Comparison of ENCODE assay signal across 23 cellular contexts in the genomic region with DNA sequence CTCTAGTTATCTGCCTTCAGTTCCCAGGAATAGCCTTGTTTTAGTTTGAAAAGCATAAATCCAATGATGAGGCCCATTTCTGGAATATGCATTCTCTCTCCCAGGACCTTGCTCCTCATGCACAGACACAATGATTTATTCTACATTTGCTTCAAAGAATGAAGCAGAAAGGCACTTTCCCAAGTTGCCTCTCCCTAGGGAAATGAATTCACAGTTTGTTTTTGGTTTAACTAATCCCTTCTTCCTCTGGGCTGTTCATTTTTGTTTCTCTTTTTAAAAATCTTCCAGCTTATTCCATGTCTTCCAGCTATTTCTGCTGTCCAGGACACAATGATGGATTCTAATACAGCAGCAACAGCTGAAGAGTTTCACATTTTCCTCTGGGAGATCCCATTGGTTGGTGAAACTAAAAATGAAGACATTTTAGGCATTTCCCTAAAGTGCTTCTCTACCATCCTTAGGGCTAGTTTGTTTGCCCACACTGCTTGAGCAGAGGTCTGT.
"Had no signal": no experiment of that assay in that cellular context is flagged by ENCODE, and none has a peak within 500 bp of the region (broad histone marks: within the 10 kb centered on the region; RNA-seq: fewer than 3 reads in every experiment).

No MANE protein-coding gene starts in this region.

- H3K36me3 Mint-ChIP-seq: activated CD8-positive, alpha-beta memory T cell treated with anti-CD3 and anti-CD28 coated beads, Interleukin-2, amount 10 ng/mL, durations not matched to agents 7 days and 5 days; naive B cell; type B pancreatic cell had no signal

- H3K36me3 ChIP-seq: breast epithelium, esophagus muscularis mucosa, heart right ventricle, left lung, spleen, uterus had no signal

- H3K4me3 ChIP-seq: breast epithelium, esophagus muscularis mucosa, heart right ventricle, left lung, spleen, uterus had no signal

- H3K4me1 Mint-ChIP-seq: activated CD4-positive, alpha-beta T cell treated with anti-CD3 and anti-CD28 coated beads for 36 hours; activated CD8-positive, alpha-beta memory T cell treated with anti-CD3 and anti-CD28 coated beads, Interleukin-2, amount 10 ng/mL, durations not matched to agents 7 days and 5 days; central memory CD8-positive, alpha-beta T cell; naive B cell had no signal

- H3K9me3 Mint-ChIP-seq: neural crest cell, type B pancreatic cell had no signal

- H3K4me3 Mint-ChIP-seq: activated CD4-positive, alpha-beta T cell treated with anti-CD3 and anti-CD28 coated beads for 36 hours; activated CD8-positive, alpha-beta memory T cell treated with anti-CD3 and anti-CD28 coated beads, Interleukin-2, amount 10 ng/mL, durations not matched to agents 7 days and 5 days; activated CD8-positive, alpha-beta T cell treated with anti-CD3 and anti-CD28 coated beads, Interleukin-2, amount 10 ng/mL, durations not matched to agents 7 days and 5 days; central memory CD8-positive, alpha-beta T cell; dendritic cell treated with granulocyte-macrophage colony-stimulating factor and Interleukin-4, amounts not matched to agents 40 ng/mL and 50 ng/mL, for 4 days; naive B cell; neural crest cell; type B pancreatic cell had no signal

- ATAC-seq: activated CD4-positive, alpha-beta T cell treated with anti-CD3 and anti-CD28 coated beads for 36 hours; activated CD8-positive, alpha-beta memory T cell treated with anti-CD3 and anti-CD28 coated beads, Interleukin-2, amount 10 ng/mL, durations not matched to agents 7 days and 5 days; activated CD8-positive, alpha-beta T cell treated with anti-CD3 and anti-CD28 coated beads, Interleukin-2, amount 10 ng/mL, durations not matched to agents 7 days and 5 days; activated naive CD4-positive, alpha-beta T cell treated with anti-CD3 and anti-CD28 coated beads, Interleukin-2, amount 50 U/mL, for 72 hours; foreskin keratinocyte; left lung; stimulated activated naive CD8-positive, alpha-beta T cell treated with anti-CD3 and anti-CD28 coated beads, Interleukin-15, Interleukin-2, amounts not matched to agents 100 U/mL and 50 U/mL, for 24 hours had no signal

- H3K27me3 ChIP-seq: breast epithelium, esophagus muscularis mucosa, foreskin keratinocyte, heart right ventricle, left lung, spleen, uterus had no signal

- H3K4me1 ChIP-seq: breast epithelium, esophagus muscularis mucosa, foreskin keratinocyte, heart right ventricle, left lung, spleen, uterus had no signal

- H3K27ac ChIP-seq: breast epithelium, esophagus muscularis mucosa, foreskin keratinocyte, heart right ventricle, left lung, spleen, uterus had no signal

- H3K27ac Mint-ChIP-seq: activated CD4-positive, alpha-beta T cell treated with anti-CD3 and anti-CD28 coated beads for 36 hours; activated CD8-positive, alpha-beta memory T cell treated with anti-CD3 and anti-CD28 coated beads, Interleukin-2, amount 10 ng/mL, durations not matched to agents 7 days and 5 days; activated CD8-positive, alpha-beta T cell treated with anti-CD3 and anti-CD28 coated beads, Interleukin-2, amount 10 ng/mL, durations not matched to agents 7 days and 5 days; activated naive CD4-positive, alpha-beta T cell treated with anti-CD3 and anti-CD28 coated beads, Interleukin-2, amount 50 U/mL, for 72 hours; dendritic cell treated with granulocyte-macrophage colony-stimulating factor and Interleukin-4, amounts not matched to agents 40 ng/mL and 50 ng/mL, for 4 days; naive B cell; type B pancreatic cell had no signal

- DNase-seq: activated CD4-positive, alpha-beta T cell treated with anti-CD3 and anti-CD28 coated beads for 36 hours; activated CD4-positive, CD25-positive, alpha-beta regulatory T cell; activated CD8-positive, alpha-beta memory T cell treated with anti-CD3 and anti-CD28 coated beads, Interleukin-2, amount 10 ng/mL, durations not matched to agents 7 days and 5 days; activated CD8-positive, alpha-beta T cell treated with anti-CD3 and anti-CD28 coated beads, Interleukin-2, amount 10 ng/mL, durations not matched to agents 7 days and 5 days; activated naive CD4-positive, alpha-beta T cell; activated T-cell treated with anti-CD3 and anti-CD28 coated beads, Interleukin-2, amount 50 U/mL, for 48 hours; effector CD4-positive, alpha-beta T cell; foreskin keratinocyte; heart right ventricle; left lung; naive B cell; right cardiac atrium; spleen; stimulated activated naive CD8-positive, alpha-beta T cell treated with anti-CD3 and anti-CD28 coated beads, Interleukin-15, Interleukin-2, amounts not matched to agents 100 U/mL and 50 U/mL, for 24 hours; substantia nigra; uterus had no signal

- H3K9me3 ChIP-seq: breast epithelium, esophagus muscularis mucosa, left lung, uterus had no signal

- H3K27me3 Mint-ChIP-seq: activated CD4-positive, alpha-beta T cell treated with anti-CD3 and anti-CD28 coated beads for 36 hours; activated CD8-positive, alpha-beta memory T cell treated with anti-CD3 and anti-CD28 coated beads, Interleukin-2, amount 10 ng/mL, durations not matched to agents 7 days and 5 days; central memory CD8-positive, alpha-beta T cell; dendritic cell treated with granulocyte-macrophage colony-stimulating factor and Interleukin-4, amounts not matched to agents 40 ng/mL and 50 ng/mL, for 4 days; naive B cell; type B pancreatic cell had no signal
